1 cellular context compared by ENCODE assay signal in the genomic region with DNA sequence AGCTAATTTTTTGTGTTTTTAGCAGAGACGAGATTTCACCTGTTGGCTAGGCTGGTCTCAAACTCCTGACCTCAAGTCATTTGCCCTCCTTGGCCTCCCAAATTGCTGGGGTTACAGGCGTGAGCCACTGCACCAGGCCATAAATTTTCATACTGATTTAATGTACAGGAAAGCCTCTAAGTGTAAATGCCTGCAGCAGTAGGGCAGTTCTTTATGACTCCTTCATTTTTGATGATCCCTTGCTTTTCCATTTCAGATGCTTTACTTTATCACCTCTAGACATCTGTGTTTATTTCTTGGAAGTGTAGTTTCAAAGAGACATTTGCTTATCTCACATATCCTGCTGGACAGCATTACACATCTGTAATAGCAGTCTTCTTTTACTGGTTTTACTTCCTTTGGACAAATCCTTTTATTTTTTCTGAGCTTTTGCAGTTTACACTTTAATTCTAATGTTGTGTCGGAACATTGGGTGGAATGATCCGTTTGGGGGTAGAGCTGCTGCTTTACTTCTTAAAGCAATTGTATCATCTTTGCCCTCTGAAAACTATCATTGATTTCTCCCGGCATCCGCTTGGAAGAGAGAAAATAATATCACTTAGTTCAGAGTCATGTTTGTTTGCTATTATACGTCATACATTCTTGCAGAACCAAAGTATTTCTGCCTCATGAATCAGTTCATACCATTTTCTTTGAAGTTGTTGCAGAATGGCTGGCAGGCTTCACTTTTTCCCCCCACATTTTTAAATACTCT.
TF ChIP-seq lines count a peak whose summit lies in the region.

No MANE protein-coding gene starts in this region.

TF ChIP-seq in K562, 482 proteins besides CTCF, POLR2A, EP300 and RAD21 (continued from another document):
- TF ChIP-seq, protein P1, sequence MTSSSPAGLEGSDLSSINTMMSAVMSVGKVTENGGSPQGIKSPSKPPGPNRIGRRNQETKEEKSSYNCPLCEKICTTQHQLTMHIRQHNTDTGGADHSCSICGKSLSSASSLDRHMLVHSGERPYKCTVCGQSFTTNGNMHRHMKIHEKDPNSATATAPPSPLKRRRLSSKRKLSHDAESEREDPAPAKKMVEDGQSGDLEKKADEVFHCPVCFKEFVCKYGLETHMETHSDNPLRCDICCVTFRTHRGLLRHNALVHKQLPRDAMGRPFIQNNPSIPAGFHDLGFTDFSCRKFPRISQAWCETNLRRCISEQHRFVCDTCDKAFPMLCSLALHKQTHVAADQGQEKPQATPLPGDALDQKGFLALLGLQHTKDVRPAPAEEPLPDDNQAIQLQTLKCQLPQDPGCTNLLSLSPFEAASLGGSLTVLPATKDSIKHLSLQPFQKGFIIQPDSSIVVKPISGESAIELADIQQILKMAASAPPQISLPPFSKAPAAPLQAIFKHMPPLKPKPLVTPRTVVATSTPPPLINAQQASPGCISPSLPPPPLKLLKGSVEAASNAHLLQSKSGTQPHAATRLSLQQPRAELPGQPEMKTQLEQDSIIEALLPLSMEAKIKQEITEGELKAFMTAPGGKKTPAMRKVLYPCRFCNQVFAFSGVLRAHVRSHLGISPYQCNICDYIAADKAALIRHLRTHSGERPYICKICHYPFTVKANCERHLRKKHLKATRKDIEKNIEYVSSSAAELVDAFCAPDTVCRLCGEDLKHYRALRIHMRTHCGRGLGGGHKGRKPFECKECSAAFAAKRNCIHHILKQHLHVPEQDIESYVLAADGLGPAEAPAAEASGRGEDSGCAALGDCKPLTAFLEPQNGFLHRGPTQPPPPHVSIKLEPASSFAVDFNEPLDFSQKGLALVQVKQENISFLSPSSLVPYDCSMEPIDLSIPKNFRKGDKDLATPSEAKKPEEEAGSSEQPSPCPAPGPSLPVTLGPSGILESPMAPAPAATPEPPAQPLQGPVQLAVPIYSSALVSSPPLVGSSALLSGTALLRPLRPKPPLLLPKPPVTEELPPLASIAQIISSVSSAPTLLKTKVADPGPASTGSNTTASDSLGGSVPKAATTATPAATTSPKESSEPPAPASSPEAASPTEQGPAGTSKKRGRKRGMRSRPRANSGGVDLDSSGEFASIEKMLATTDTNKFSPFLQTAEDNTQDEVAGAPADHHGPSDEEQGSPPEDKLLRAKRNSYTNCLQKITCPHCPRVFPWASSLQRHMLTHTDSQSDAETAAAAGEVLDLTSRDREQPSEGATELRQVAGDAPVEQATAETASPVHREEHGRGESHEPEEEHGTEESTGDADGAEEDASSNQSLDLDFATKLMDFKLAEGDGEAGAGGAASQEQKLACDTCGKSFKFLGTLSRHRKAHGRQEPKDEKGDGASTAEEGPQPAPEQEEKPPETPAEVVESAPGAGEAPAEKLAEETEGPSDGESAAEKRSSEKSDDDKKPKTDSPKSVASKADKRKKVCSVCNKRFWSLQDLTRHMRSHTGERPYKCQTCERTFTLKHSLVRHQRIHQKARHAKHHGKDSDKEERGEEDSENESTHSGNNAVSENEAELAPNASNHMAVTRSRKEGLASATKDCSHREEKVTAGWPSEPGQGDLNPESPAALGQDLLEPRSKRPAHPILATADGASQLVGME (CRISPR knock-in tag; IDR thresholded peaks at IDR 0.05): no peak
- TF ChIP-seq ZNF239 (CRISPR knock-in tag; IDR thresholded peaks at IDR 0.05) (peak; percentile 9; the same call in 1 of the 2 replicates), RUNX1 (IDR thresholded peaks at IDR 0.05; ENCODE audit: low read depth) (no peak), GABPB2 (CRISPR knock-in tag; conservative IDR thresholded peaks at IDR 0.05) (no peak), ZNF589 (CRISPR knock-in tag; IDR thresholded peaks at IDR 0.05; ENCODE audit: low read depth) (peak; percentile 95), CBFB (CRISPR knock-in tag; IDR thresholded peaks at IDR 0.05) (no peak), HNRNPH1 (optimal IDR thresholded peaks at IDR 0.05; ENCODE audit: low read depth, low read length) (no peak), STAT5A (IDR thresholded peaks at IDR 0.05; ENCODE audit: borderline replicate concordance, low read length) (peak; percentile 100), HLTF (IDR thresholded peaks at IDR 0.05) (peak; percentile 81; the same call in 1 of the 2 replicates), MTA1 (IDR thresholded peaks at IDR 0.05; ENCODE audit: borderline replicate concordance) (peak; percentile 85), L3MBTL2 (IDR thresholded peaks at IDR 0.05) (peak; percentile 39; the same call in 1 of the 2 replicates), CEBPG (CRISPR knock-in tag; IDR thresholded peaks at IDR 0.05) (no peak), CEBPG (tag; conservative IDR thresholded peaks at IDR 0.05 in 1 of 2, IDR thresholded peaks at IDR 0.05 in 1 of 2) (peak in 1 of 2 experiments; percentile 60; a peak in 2 of 4 replicates), ZNF354B (CRISPR knock-in tag; IDR thresholded peaks at IDR 0.05) (no peak)
- TF ChIP-seq, protein P2, sequence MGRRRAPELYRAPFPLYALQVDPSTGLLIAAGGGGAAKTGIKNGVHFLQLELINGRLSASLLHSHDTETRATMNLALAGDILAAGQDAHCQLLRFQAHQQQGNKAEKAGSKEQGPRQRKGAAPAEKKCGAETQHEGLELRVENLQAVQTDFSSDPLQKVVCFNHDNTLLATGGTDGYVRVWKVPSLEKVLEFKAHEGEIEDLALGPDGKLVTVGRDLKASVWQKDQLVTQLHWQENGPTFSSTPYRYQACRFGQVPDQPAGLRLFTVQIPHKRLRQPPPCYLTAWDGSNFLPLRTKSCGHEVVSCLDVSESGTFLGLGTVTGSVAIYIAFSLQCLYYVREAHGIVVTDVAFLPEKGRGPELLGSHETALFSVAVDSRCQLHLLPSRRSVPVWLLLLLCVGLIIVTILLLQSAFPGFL (CRISPR knock-in tag; IDR thresholded peaks at IDR 0.05): no peak
- TF ChIP-seq, protein P3, sequence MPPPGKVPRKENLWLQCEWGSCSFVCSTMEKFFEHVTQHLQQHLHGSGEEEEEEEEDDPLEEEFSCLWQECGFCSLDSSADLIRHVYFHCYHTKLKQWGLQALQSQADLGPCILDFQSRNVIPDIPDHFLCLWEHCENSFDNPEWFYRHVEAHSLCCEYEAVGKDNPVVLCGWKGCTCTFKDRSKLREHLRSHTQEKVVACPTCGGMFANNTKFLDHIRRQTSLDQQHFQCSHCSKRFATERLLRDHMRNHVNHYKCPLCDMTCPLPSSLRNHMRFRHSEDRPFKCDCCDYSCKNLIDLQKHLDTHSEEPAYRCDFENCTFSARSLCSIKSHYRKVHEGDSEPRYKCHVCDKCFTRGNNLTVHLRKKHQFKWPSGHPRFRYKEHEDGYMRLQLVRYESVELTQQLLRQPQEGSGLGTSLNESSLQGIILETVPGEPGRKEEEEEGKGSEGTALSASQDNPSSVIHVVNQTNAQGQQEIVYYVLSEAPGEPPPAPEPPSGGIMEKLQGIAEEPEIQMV (tag; conservative IDR thresholded peaks at IDR 0.05; ENCODE audit: low read depth): no peak
- TF ChIP-seq, protein P4, sequence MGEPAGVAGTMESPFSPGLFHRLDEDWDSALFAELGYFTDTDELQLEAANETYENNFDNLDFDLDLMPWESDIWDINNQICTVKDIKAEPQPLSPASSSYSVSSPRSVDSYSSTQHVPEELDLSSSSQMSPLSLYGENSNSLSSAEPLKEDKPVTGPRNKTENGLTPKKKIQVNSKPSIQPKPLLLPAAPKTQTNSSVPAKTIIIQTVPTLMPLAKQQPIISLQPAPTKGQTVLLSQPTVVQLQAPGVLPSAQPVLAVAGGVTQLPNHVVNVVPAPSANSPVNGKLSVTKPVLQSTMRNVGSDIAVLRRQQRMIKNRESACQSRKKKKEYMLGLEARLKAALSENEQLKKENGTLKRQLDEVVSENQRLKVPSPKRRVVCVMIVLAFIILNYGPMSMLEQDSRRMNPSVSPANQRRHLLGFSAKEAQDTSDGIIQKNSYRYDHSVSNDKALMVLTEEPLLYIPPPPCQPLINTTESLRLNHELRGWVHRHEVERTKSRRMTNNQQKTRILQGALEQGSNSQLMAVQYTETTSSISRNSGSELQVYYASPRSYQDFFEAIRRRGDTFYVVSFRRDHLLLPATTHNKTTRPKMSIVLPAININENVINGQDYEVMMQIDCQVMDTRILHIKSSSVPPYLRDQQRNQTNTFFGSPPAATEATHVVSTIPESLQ (CRISPR knock-in tag; IDR thresholded peaks at IDR 0.05): no peak
- TF ChIP-seq, protein P5, sequence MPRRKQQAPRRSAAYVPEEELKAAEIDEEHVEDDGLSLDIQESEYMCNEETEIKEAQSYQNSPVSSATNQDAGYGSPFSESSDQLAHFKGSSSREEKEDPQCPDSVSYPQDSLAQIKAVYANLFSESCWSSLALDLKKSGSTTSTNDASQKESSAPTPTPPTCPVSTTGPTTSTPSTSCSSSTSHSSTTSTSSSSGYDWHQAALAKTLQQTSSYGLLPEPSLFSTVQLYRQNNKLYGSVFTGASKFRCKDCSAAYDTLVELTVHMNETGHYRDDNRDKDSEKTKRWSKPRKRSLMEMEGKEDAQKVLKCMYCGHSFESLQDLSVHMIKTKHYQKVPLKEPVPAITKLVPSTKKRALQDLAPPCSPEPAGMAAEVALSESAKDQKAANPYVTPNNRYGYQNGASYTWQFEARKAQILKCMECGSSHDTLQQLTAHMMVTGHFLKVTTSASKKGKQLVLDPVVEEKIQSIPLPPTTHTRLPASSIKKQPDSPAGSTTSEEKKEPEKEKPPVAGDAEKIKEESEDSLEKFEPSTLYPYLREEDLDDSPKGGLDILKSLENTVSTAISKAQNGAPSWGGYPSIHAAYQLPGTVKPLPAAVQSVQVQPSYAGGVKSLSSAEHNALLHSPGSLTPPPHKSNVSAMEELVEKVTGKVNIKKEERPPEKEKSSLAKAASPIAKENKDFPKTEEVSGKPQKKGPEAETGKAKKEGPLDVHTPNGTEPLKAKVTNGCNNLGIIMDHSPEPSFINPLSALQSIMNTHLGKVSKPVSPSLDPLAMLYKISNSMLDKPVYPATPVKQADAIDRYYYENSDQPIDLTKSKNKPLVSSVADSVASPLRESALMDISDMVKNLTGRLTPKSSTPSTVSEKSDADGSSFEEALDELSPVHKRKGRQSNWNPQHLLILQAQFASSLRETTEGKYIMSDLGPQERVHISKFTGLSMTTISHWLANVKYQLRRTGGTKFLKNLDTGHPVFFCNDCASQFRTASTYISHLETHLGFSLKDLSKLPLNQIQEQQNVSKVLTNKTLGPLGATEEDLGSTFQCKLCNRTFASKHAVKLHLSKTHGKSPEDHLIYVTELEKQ (CRISPR knock-in tag; IDR thresholded peaks at IDR 0.05): no peak
TF ChIP-seq in K562: peak in this region for 127.
